ENCODE assay signal across 8 cellular contexts in genomic region chrX:153599192-153600031, GRCh38. TPM values are rescaled to one million over a fixed set of nuclear protein-coding genes. Genes with fewer than 3 reads are reported as not detected.
A peak's percentile ranks its signal among the peaks of the same experiment; 100 is the strongest.
DNase-seq lines count a peak whose midpoint lies in the region; ATAC-seq and TF ChIP-seq lines count a peak whose summit lies in the region.

No MANE protein-coding gene starts in this region.

- H3K36me3 ChIP-seq in mammary epithelial cell (ENCODE audit: insufficient read depth, low read length), result no peaks in the 10 kb centered on the region

- peak overlapping the region; percentile 96 for H2AFZ ChIP-seq in mammary epithelial cell (ENCODE audit: low read depth, low read length)

- peak overlapping the region; percentile 48 for H3K27ac ChIP-seq in mammary epithelial cell (ENCODE audit: insufficient read depth, low read depth, low read length)

- dilution Hi-C loops in mammary epithelial cell (cut with HindIII; ENCODE audit: low sequenced_read_pairs), result no loop called here

- no peaks in the 10 kb centered on the region for H3K27me3 ChIP-seq in mammary epithelial cell (ENCODE audit: insufficient read depth, low read length)

- WGBS in mammary epithelial cell (ENCODE audit: low coverage, missing lambda C conversion rate), result 29% methylated on average over 27 of the region's 79 CpGs

- no peaks in the 10 kb centered on the region for H4K20me1 ChIP-seq in mammary epithelial cell (ENCODE audit: insufficient read depth, low read length)

- peak overlapping the region; percentile 66 for H3K9ac ChIP-seq in mammary epithelial cell (ENCODE audit: insufficient read depth, low read length)

- DNase-seq in 8988T (peak; percentile 70), NCI-H2171 treated with DMSO at 0.1 percent for 48 hours (lab: John Stamatoyannopoulos, UW) (peak; percentile 71), mammary epithelial cell (peak; percentile 81), inferior parietal cortex (ENCODE audit: extremely low spot score) (peak; percentile 77), smooth muscle cell of the brain vasculature (ENCODE audit: low read depth, low spot score) (peak; percentile 61)

- H3K4me1 ChIP-seq in mammary epithelial cell (ENCODE audit: insufficient read depth, low read length), result peaks cover 7% of the 10 kb centered on the region

- peaks cover 39% of the 10 kb centered on the region for H3K79me2 ChIP-seq in mammary epithelial cell (ENCODE audit: insufficient read depth, low read length)

- TF ChIP-seq CTCF in WI38 (IDR thresholded peaks at IDR 0.05; ENCODE audit: low read depth, low read length) (no peak), mammary epithelial cell (conservative IDR thresholded peaks at IDR 0.05 in 1 of 2, IDR thresholded peaks at IDR 0.05 in 1 of 2; ENCODE audit: extremely low read depth in 1 of 2, insufficient read depth in 1 of 2, low read depth in 1 of 2, low read length in 2 of 2) (no peak)

- peak overlapping the region; percentile 67 for H3K4me3 ChIP-seq in WI38 (ENCODE audit: low read depth, low read length)
- peak overlapping the region; percentile 61 to 67 (median 64) for H3K4me3 ChIP-seq in mammary epithelial cell (replicated peaks in 1 of 3; ENCODE audit: insufficient read depth in 1 of 3, low read depth in 2 of 3, low read length in 3 of 3)

- peaks cover 3% of the 10 kb centered on the region for H3K9me3 ChIP-seq in mammary epithelial cell (replicated peaks; ENCODE audit: insufficient read depth, low read length)

- BruUV-seq in mammary epithelial cell (replicated peaks; lab: Mats Ljungman, UMichigan), result no TSS peak

- intact Hi-C loops in mammary epithelial cell (cut with micrococcal nuclease), result no loop called here

- H3K4me2 ChIP-seq in mammary epithelial cell (ENCODE audit: insufficient read depth, low read depth, low read length), result peak overlapping the region; percentile 82

- CTCF ChIA-PET in mammary epithelial cell (lab: Charles Lee; ENCODE audit: low non-redundant PET), result interaction anchor here (0.5 kb wide), 1 partner anchor 155 kb away, joined by 3 read pairs; no protein-coding TSS in a partner anchor

- in situ Hi-C loops in mammary epithelial cell (cut with MboI; ENCODE audit: low sequenced_read_pairs in 2 of 2), result loop anchor here in 1 of 2 donors (10.0 kb wide), 1 partner anchor 65 kb away; no protein-coding TSS in a partner anchor

- ATAC-seq in GM18519 (IDR thresholded peaks at IDR 0.05; ENCODE audit: low FRiP score, unreplicated experiment) (peak; percentile 74), HG03064 (IDR thresholded peaks at IDR 0.05; ENCODE audit: low read depth, unreplicated experiment) (peak; percentile 71)

RNA-seq across cellular contexts. Expression of gene CCNQ, which starts 0.5 kb away (rescaled TPM):
- 10 to 100 TPM; 25.9 to 27.3 TPM for total RNA-seq in mammary epithelial cell
- polyA plus RNA-seq in mammary epithelial cell, result 43.3 TPM
- 51.8 TPM for polyA minus RNA-seq in mammary epithelial cell

RNA-seq across cellular contexts. Expression of gene DUSP9, which starts 47.6 kb away (rescaled TPM):
- under 1 TPM; 0.50 to 0.64 TPM for total RNA-seq in mammary epithelial cell
- polyA plus RNA-seq in mammary epithelial cell, result 0.59 TPM
- polyA minus RNA-seq in mammary epithelial cell, result 1.1 TPM

Comparison
In these comparisons a context has a peak if more than half of its experiments do, and no peak if none do; other contexts are left out.
1. Peak in every context shown above with its lines: DNase-seq, ATAC-seq, H3K4me3 ChIP-seq and H3K27ac ChIP-seq.